11 cellular contexts compared by ENCODE assay signal in genomic region chr3:111762535-111762934, GRCh38.
DNase-seq lines count a peak whose midpoint lies in the region; ATAC-seq and TF ChIP-seq lines count a peak whose summit lies in the region.
"Had no signal": no experiment of that assay in that cellular context is flagged by ENCODE, and none has a peak within 500 bp of the region (broad histone marks: within the 10 kb centered on the region; RNA-seq: fewer than 3 reads in every experiment).

No MANE protein-coding gene starts in this region.

- H3K79me1 ChIP-seq in neuronal stem cell (ENCODE audit: low read depth, low read length): no peaks in the 10 kb centered on the region

- peaks cover 1 to 7% of the 10 kb centered on the region in 2 donors for H3K4me1 ChIP-seq in neuronal stem cell (ENCODE audit: control insufficient read depth in 2 of 2, insufficient read depth in 1 of 2, low read depth in 1 of 2, low read length in 2 of 2)
- H3K4me1 ChIP-seq in uterus: no peaks in the 10 kb centered on the region

- H3K9me3 Mint-ChIP-seq in activated CD4-positive, alpha-beta T cell treated with anti-CD3 and anti-CD28 coated beads for 36 hours (ENCODE audit: low read depth): no peaks in the 10 kb centered on the region
- H3K9me3 Mint-ChIP-seq: activated T-cell treated with anti-CD3 and anti-CD28 coated beads, Interleukin-2, amount 50 U/mL, for 24 hours had no signal

- H3K36me3 ChIP-seq in neuronal stem cell (replicated peaks in 1 of 2; ENCODE audit: control insufficient read depth in 2 of 2, insufficient read depth in 2 of 2, low read length in 2 of 2) (no peaks in the 10 kb centered on the region), uterus (no peaks in the 10 kb centered on the region)

- peak overlapping the region; percentile 57 for H2AFZ ChIP-seq in neuronal stem cell (ENCODE audit: low read length)

- H3K9ac ChIP-seq in neuronal stem cell (ENCODE audit: low read depth, low read length, poor library complexity): no peak overlapping the region

- no peak overlapping the region for H3K18ac ChIP-seq in neuronal stem cell (ENCODE audit: low read length)

- H4K91ac ChIP-seq in neuronal stem cell (ENCODE audit: low read depth, low read length, poor library complexity): no peak overlapping the region

- ATAC-seq in activated CD4-positive, alpha-beta T cell treated with anti-CD3 and anti-CD28 coated beads for 36 hours: no peak

- no peak overlapping the region for H3K27ac ChIP-seq in neuronal stem cell (replicated peaks; ENCODE audit: low read length)
- H3K27ac ChIP-seq in uterus: peak overlapping the region; percentile 81 to 87

- no peak overlapping the region for H2BK5ac ChIP-seq in neuronal stem cell (ENCODE audit: low read length)

- POLR2A ChIA-PET in activated CD4-positive, alpha-beta T cell treated with anti-CD3 and anti-CD28 coated beads for 36 hours (lab: Charles Lee): no interaction called here

- H2BK120ac ChIP-seq in neuronal stem cell (ENCODE audit: low read depth, low read length): no peak overlapping the region

- no peak overlapping the region for H3K4me3 Mint-ChIP-seq in activated CD4-positive, alpha-beta T cell treated with anti-CD3 and anti-CD28 coated beads for 36 hours
- H3K4me3 Mint-ChIP-seq: activated T-cell treated with anti-CD3 and anti-CD28 coated beads, Interleukin-2, amount 50 U/mL, for 24 hours had no signal

- H3K9me3 ChIP-seq in neuronal stem cell (replicated peaks in 1 of 2; ENCODE audit: control insufficient read depth in 2 of 2, insufficient read depth in 1 of 2, low read depth in 1 of 2, low read length in 2 of 2) (no peaks in the 10 kb centered on the region), uterus (no peaks in the 10 kb centered on the region)

- H2BK12ac ChIP-seq in neuronal stem cell (ENCODE audit: low read length): no peak overlapping the region

- H2BK15ac ChIP-seq in neuronal stem cell (ENCODE audit: low read length): no peak overlapping the region

- intact Hi-C loops in activated CD4-positive, alpha-beta T cell treated with anti-CD3 and anti-CD28 coated beads for 36 hours (cut with DNase I, micrococcal nuclease): no loop called here
- intact Hi-C loops in uterus (cut with DNase I; ENCODE audit: low total_unique reads) (no loop called here), posterior vena cava (cut with DNase I) (loop anchor here in 1 of 2 donors (5.0 kb wide), 1 partner anchor 40 kb away; no protein-coding TSS in a partner anchor)

- H3K27me3 ChIP-seq in neuronal stem cell (ENCODE audit: control insufficient read depth in 3 of 3, insufficient read depth in 3 of 3, low read depth in 1 of 3, low read length in 3 of 3) (no peaks in the 10 kb centered on the region), uterus (no peaks in the 10 kb centered on the region)

- no peak overlapping the region for H2AK5ac ChIP-seq in neuronal stem cell (ENCODE audit: low read depth, low read length)

- H3K27me3 Mint-ChIP-seq in activated CD4-positive, alpha-beta T cell treated with anti-CD3 and anti-CD28 coated beads for 36 hours: no peaks in the 10 kb centered on the region
- H3K27me3 Mint-ChIP-seq: activated T-cell treated with anti-CD3 and anti-CD28 coated beads, Interleukin-2, amount 50 U/mL, for 24 hours had no signal

- DNase-seq in activated CD4-positive, alpha-beta T cell treated with anti-CD3 and anti-CD28 coated beads for 36 hours: no peak
- no peak for DNase-seq in activated CD4-positive, alpha-beta T cell treated with anti-CD3 and anti-CD28 coated beads, Interleukin-2, amount 50 U/mL, for 48 hours
- peak; percentile 95 for DNase-seq in fibroblast of peridontal ligament (ENCODE audit: extremely low read depth)
- no peak for DNase-seq in neuronal stem cell (ENCODE audit: low spot score)
- DNase-seq in uterus: peak in 1 of 2 donors; percentile 43
- no peak for DNase-seq in posterior vena cava (ENCODE audit: low spot score)
- DNase-seq in germinal center (ENCODE audit: low spot score): no peak
- no peak for DNase-seq in KG1 (lab: John Stamatoyannopoulos, UW)
- DNase-seq: activated T-cell treated with anti-CD3 and anti-CD28 coated beads, Interleukin-2, amount 50 U/mL, for 24 hours; DMS 273 treated with DMSO at 0.1 percent for 48 hours; T-helper 9 cell had no signal

- no peaks in the 10 kb centered on the region for H3K36me3 Mint-ChIP-seq in activated CD4-positive, alpha-beta T cell treated with anti-CD3 and anti-CD28 coated beads for 36 hours (ENCODE audit: low read depth)

- no peak overlapping the region for H3K4ac ChIP-seq in neuronal stem cell (ENCODE audit: low read length)

- TF ChIP-seq POLR2A in uterus (IDR thresholded peaks at IDR 0.05): no peak

- peak overlapping the region; percentile 25 for H3K27ac Mint-ChIP-seq in activated CD4-positive, alpha-beta T cell treated with anti-CD3 and anti-CD28 coated beads for 36 hours

- H3K23ac ChIP-seq in neuronal stem cell (ENCODE audit: low read depth, low read length, poor library complexity): no peak overlapping the region

- H4K8ac ChIP-seq in neuronal stem cell (ENCODE audit: low read depth, low read length): no peak overlapping the region

- CTCF ChIA-PET in activated CD4-positive, alpha-beta T cell treated with anti-CD3 and anti-CD28 coated beads for 36 hours (lab: Charles Lee): interaction anchor here (0.7 kb wide), 1 partner anchor 18 kb away, joined by 3 read pairs; no protein-coding TSS in a partner anchor

- H3K4me3 ChIP-seq in neuronal stem cell (ENCODE audit: low read length in 2 of 2) (no peak overlapping the region), uterus (no peak overlapping the region)

- no CpG with 5 or more reads among the region's 2 CpGs for WGBS in neuronal stem cell (ENCODE audit: extremely low coverage in 2 of 2, insufficient read length in 2 of 2, insufficient replicate concordance in 1 of 2), 2 donors

- H3K4me2 ChIP-seq in neuronal stem cell (ENCODE audit: insufficient read depth, low read length, poor library complexity, severe bottlenecking): no peak overlapping the region

- peaks cover 22% of the 10 kb centered on the region for H3K4me1 Mint-ChIP-seq in activated CD4-positive, alpha-beta T cell treated with anti-CD3 and anti-CD28 coated beads for 36 hours

- no peak for TF ChIP-seq CTCF in uterus (IDR thresholded peaks at IDR 0.05)

- H3K14ac ChIP-seq in neuronal stem cell (ENCODE audit: low read length): no peak overlapping the region
